In genomic region chr11:64484308-64485061, GRCh38 we compare ENCODE assay signal across 1 cellular context.
TF ChIP-seq lines count a peak whose summit lies in the region.

No MANE protein-coding gene starts in this region.

TF ChIP-seq in K562, 482 proteins besides CTCF, POLR2A, EP300 and RAD21 (continues in another document):
- no peak for TF ChIP-seq MITF (IDR thresholded peaks at IDR 0.05)
- TF ChIP-seq GTF3C2 (IDR thresholded peaks at IDR 0.05; ENCODE audit: borderline replicate concordance, extremely low read depth, insufficient read length): no peak
- no peak for TF ChIP-seq ETS1 (conservative IDR thresholded peaks at IDR 0.05; ENCODE audit: control insufficient read depth, low read depth, low read length)
- 0 out of 2 replicates have a peak, but pooled peaks have one; percentile 20 for TF ChIP-seq ZNF354B (CRISPR knock-in tag; IDR thresholded peaks at IDR 0.05)
- TF ChIP-seq, protein P1, sequence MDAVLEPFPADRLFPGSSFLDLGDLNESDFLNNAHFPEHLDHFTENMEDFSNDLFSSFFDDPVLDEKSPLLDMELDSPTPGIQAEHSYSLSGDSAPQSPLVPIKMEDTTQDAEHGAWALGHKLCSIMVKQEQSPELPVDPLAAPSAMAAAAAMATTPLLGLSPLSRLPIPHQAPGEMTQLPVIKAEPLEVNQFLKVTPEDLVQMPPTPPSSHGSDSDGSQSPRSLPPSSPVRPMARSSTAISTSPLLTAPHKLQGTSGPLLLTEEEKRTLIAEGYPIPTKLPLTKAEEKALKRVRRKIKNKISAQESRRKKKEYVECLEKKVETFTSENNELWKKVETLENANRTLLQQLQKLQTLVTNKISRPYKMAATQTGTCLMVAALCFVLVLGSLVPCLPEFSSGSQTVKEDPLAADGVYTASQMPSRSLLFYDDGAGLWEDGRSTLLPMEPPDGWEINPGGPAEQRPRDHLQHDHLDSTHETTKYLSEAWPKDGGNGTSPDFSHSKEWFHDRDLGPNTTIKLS (IDR thresholded peaks at IDR 0.05; ENCODE audit: borderline replicate concordance, low read depth): no peak
- TF ChIP-seq TCF7L2 (IDR thresholded peaks at IDR 0.05; ENCODE audit: low read depth, low read length): no peak
- TF ChIP-seq DPF2 (IDR thresholded peaks at IDR 0.05): no peak
- TF ChIP-seq RBFOX2 (IDR thresholded peaks at IDR 0.05; ENCODE audit: low read depth, low read length): no peak
- TF ChIP-seq NBN (IDR thresholded peaks at IDR 0.05; ENCODE audit: low read depth): no peak
- TF ChIP-seq HMGN3 (IDR thresholded peaks at IDR 0.05; ENCODE audit: borderline replicate concordance, extremely low read depth, insufficient read length, low read depth, low read length): no peak
- TF ChIP-seq PTRF (tag; IDR thresholded peaks at IDR 0.05): no peak
- peak; percentile 51; the same call in 1 of the 2 replicates for TF ChIP-seq OTX1 (CRISPR knock-in tag; IDR thresholded peaks at IDR 0.05)
- TF ChIP-seq, protein P2, sequence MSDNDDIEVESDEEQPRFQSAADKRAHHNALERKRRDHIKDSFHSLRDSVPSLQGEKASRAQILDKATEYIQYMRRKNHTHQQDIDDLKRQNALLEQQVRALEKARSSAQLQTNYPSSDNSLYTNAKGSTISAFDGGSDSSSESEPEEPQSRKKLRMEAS (CRISPR knock-in tag; IDR thresholded peaks at IDR 0.05): no peak
- TF ChIP-seq MGA (IDR thresholded peaks at IDR 0.05): no peak
- no peak for TF ChIP-seq MTF1 (CRISPR knock-in tag; IDR thresholded peaks at IDR 0.05; ENCODE audit: borderline replicate concordance)
- no peak for TF ChIP-seq THRA (IDR thresholded peaks at IDR 0.05)
- no peak for TF ChIP-seq SREBF1 (IDR thresholded peaks at IDR 0.05; ENCODE audit: borderline replicate concordance, low read depth, low read length)
- TF ChIP-seq, protein P3, sequence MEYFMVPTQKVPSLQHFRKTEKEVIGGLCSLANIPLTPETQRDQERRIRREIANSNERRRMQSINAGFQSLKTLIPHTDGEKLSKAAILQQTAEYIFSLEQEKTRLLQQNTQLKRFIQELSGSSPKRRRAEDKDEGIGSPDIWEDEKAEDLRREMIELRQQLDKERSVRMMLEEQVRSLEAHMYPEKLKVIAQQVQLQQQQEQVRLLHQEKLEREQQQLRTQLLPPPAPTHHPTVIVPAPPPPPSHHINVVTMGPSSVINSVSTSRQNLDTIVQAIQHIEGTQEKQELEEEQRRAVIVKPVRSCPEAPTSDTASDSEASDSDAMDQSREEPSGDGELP (CRISPR knock-in tag; IDR thresholded peaks at IDR 0.05; ENCODE audit: borderline replicate concordance): no peak
- 0 out of 2 replicates have a peak, but pooled peaks have one; percentile 62 for TF ChIP-seq CREB3 (tag; conservative IDR thresholded peaks at IDR 0.05; ENCODE audit: low read depth)
- peak; percentile 56 for TF ChIP-seq ZNF175 (CRISPR knock-in tag; IDR thresholded peaks at IDR 0.05; ENCODE audit: low read depth)
- no peak for TF ChIP-seq ID3 (CRISPR knock-in tag; IDR thresholded peaks at IDR 0.05)
- no peak for TF ChIP-seq ID3 (tag; IDR thresholded peaks at IDR 0.05)
- no peak for TF ChIP-seq ZNF41 (CRISPR knock-in tag; conservative IDR thresholded peaks at IDR 0.05)
- TF ChIP-seq NFATC3 (IDR thresholded peaks at IDR 0.05): no peak
- TF ChIP-seq NCOA2 (IDR thresholded peaks at IDR 0.05; ENCODE audit: partially characterized antibody in 2 of 2): no peak
- TF ChIP-seq, protein P4, sequence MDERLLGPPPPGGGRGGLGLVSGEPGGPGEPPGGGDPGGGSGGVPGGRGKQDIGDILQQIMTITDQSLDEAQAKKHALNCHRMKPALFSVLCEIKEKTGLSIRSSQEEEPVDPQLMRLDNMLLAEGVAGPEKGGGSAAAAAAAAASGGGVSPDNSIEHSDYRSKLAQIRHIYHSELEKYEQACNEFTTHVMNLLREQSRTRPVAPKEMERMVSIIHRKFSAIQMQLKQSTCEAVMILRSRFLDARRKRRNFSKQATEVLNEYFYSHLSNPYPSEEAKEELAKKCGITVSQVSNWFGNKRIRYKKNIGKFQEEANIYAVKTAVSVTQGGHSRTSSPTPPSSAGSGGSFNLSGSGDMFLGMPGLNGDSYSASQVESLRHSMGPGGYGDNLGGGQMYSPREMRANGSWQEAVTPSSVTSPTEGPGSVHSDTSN (CRISPR knock-in tag; IDR thresholded peaks at IDR 0.05; ENCODE audit: low read depth): no peak
- TF ChIP-seq, protein P4 (tag; conservative IDR thresholded peaks at IDR 0.05; ENCODE audit: low read depth): peak; percentile 28; the same call in 1 of the 2 replicates
